9 cellular contexts compared by ENCODE assay signal in genomic region chr19:45154064-45154827, GRCh38. TPM values are rescaled to one million over a fixed set of nuclear protein-coding genes. Genes with fewer than 3 reads are reported as not detected.
DNase-seq lines count a peak whose midpoint lies in the region; ATAC-seq and TF ChIP-seq lines count a peak whose summit lies in the region.
"Had no signal": no experiment of that assay in that cellular context is flagged by ENCODE, and none has a peak within 500 bp of the region (broad histone marks: within the 10 kb centered on the region; RNA-seq: fewer than 3 reads in every experiment).

No MANE protein-coding gene starts in this region.

- H3K9me3 Mint-ChIP-seq in activated CD4-positive, alpha-beta T cell treated with anti-CD3 and anti-CD28 coated beads, Interleukin-2, amount 10 ng/mL, durations not matched to agents 24 days and 14 days, result no peaks in the 10 kb centered on the region
- H3K9me3 Mint-ChIP-seq in stimulated activated naive CD8-positive, alpha-beta T cell treated with anti-CD3 and anti-CD28 coated beads, Interleukin-15, amount 100 ng/mL, for 72 hours, result peaks cover 0 to 6% of the 10 kb centered on the region in 2 donors

- H3K36me3 ChIP-seq in WERI-Rb-1, result peaks cover 17% of the 10 kb centered on the region
- H3K36me3 ChIP-seq in left ventricle myocardium inferior, result no peaks in the 10 kb centered on the region

- TF ChIP-seq CTCF in WERI-Rb-1 (IDR thresholded peaks at IDR 0.05; ENCODE audit: low read depth, low read length), result no peak
- no peak for TF ChIP-seq CTCF in left ventricle myocardium inferior (IDR thresholded peaks at IDR 0.05; ENCODE audit: borderline replicate concordance)

- no peaks in the 10 kb centered on the region for H3K9me3 ChIP-seq in WERI-Rb-1 (ENCODE audit: severe bottlenecking)
- H3K9me3 ChIP-seq in left ventricle myocardium inferior (replicated peaks), result no peaks in the 10 kb centered on the region

- intact Hi-C loops in activated CD4-positive, alpha-beta T cell treated with anti-CD3 and anti-CD28 coated beads, Interleukin-2, amount 10 ng/mL, durations not matched to agents 24 days and 14 days (cut with micrococcal nuclease), result no loop called here
- intact Hi-C loops in left ventricle myocardium inferior (cut with micrococcal nuclease), result no loop called here

- no peaks in the 10 kb centered on the region for H3K27me3 ChIP-seq in WERI-Rb-1 (ENCODE audit: insufficient read depth, low read depth, severe bottlenecking)
- H3K27me3 ChIP-seq in left ventricle myocardium inferior (ENCODE audit: low read depth), result peaks cover 47% of the 10 kb centered on the region

- H3K36me3 Mint-ChIP-seq in activated CD4-positive, alpha-beta T cell treated with anti-CD3 and anti-CD28 coated beads, Interleukin-2, amount 10 ng/mL, durations not matched to agents 24 days and 14 days (ENCODE audit: low read depth), result peaks cover 9% of the 10 kb centered on the region

- H3K27ac ChIP-seq in WERI-Rb-1 (peak overlapping the region; percentile 72), left ventricle myocardium inferior (replicated peaks) (peak overlapping the region; percentile 61)

- no peak for DNase-seq in activated CD4-positive, alpha-beta T cell treated with anti-CD3 and anti-CD28 coated beads, Interleukin-2, amount 10 ng/mL, durations not matched to agents 24 days and 14 days
- no peak for DNase-seq in activated CD4-positive, alpha-beta T cell treated with anti-CD3 and anti-CD28 coated beads, Interleukin-2, amount 50 U/mL, for 4 hours
- DNase-seq in WERI-Rb-1, result peak; percentile 82
- no peak for DNase-seq in left ventricle myocardium inferior
- no peak for DNase-seq in stimulated activated naive CD8-positive, alpha-beta T cell treated with anti-CD3 and anti-CD28 coated beads, Interleukin-15, amount 100 ng/mL, for 72 hours
- DNase-seq in NK-92 (lab: John Stamatoyannopoulos, UW; ENCODE audit: unreplicated experiment), result no peak

- peaks cover 16% of the 10 kb centered on the region for H3K4me1 Mint-ChIP-seq in activated CD4-positive, alpha-beta T cell treated with anti-CD3 and anti-CD28 coated beads, Interleukin-2, amount 10 ng/mL, durations not matched to agents 24 days and 14 days
- peaks cover 54% of the 10 kb centered on the region for H3K4me1 Mint-ChIP-seq in stimulated activated naive CD8-positive, alpha-beta T cell treated with anti-CD3 and anti-CD28 coated beads, Interleukin-15, amount 100 ng/mL, for 72 hours

- peak overlapping the region; percentile 62 for H3K27ac Mint-ChIP-seq in activated CD4-positive, alpha-beta T cell treated with anti-CD3 and anti-CD28 coated beads, Interleukin-2, amount 10 ng/mL, durations not matched to agents 24 days and 14 days
- peak overlapping the region in 1 of 2 donors; percentile 6 for H3K27ac Mint-ChIP-seq in stimulated activated naive CD8-positive, alpha-beta T cell treated with anti-CD3 and anti-CD28 coated beads, Interleukin-15, amount 100 ng/mL, for 72 hours

- H3K4me3 ChIP-seq in WERI-Rb-1 (ENCODE audit: low read depth, low read length) (no peak overlapping the region), left ventricle myocardium inferior (peak overlapping the region; percentile 62)

- ATAC-seq in stimulated activated naive CD8-positive, alpha-beta T cell treated with anti-CD3 and anti-CD28 coated beads, Interleukin-15, amount 100 ng/mL, for 72 hours, result no peak
- no peak for ATAC-seq in GM18502 (IDR thresholded peaks at IDR 0.05; ENCODE audit: poor library complexity, unreplicated experiment)
- ATAC-seq in SK-N-SH treated with all-trans-retinoic acid at 6 μM for 48 hours, result no peak; the same call in 2 of the 3 replicates

- peak overlapping the region; percentile 50 for H3K4me3 Mint-ChIP-seq in activated CD4-positive, alpha-beta T cell treated with anti-CD3 and anti-CD28 coated beads, Interleukin-2, amount 10 ng/mL, durations not matched to agents 24 days and 14 days
- H3K4me3 Mint-ChIP-seq in stimulated activated naive CD8-positive, alpha-beta T cell treated with anti-CD3 and anti-CD28 coated beads, Interleukin-15, amount 100 ng/mL, for 72 hours, result peak overlapping the region; percentile 20 to 87

- H3K4me1 ChIP-seq in left ventricle myocardium inferior, result peaks cover 29% of the 10 kb centered on the region

- peaks cover 26% of the 10 kb centered on the region for H3K27me3 Mint-ChIP-seq in activated CD4-positive, alpha-beta T cell treated with anti-CD3 and anti-CD28 coated beads, Interleukin-2, amount 10 ng/mL, durations not matched to agents 24 days and 14 days
- H3K27me3 Mint-ChIP-seq in stimulated activated naive CD8-positive, alpha-beta T cell treated with anti-CD3 and anti-CD28 coated beads, Interleukin-15, amount 100 ng/mL, for 72 hours, result peaks cover 77% of the 10 kb centered on the region

TF ChIP-seq in SK-N-SH treated with all-trans-retinoic acid at 6 μM for 48 hours, 23 proteins besides CTCF, POLR2A, EP300 and RAD21:
- TF ChIP-seq TCF4 (CRISPR knock-in tag; IDR thresholded peaks at IDR 0.05; ENCODE audit: borderline replicate concordance) (no peak), ZNF565 (CRISPR knock-in tag; conservative IDR thresholded peaks at IDR 0.05; ENCODE audit: low read depth) (no peak), ZNF70 (CRISPR knock-in tag; IDR thresholded peaks at IDR 0.05) (no peak), CREB5 (CRISPR knock-in tag; IDR thresholded peaks at IDR 0.05; ENCODE audit: low read depth) (no peak)

RNA-seq across cellular contexts. Expression of gene NKPD1, which starts 6.5 kb away (rescaled TPM):
- 0.16 and 0.28 TPM in 2 replicates for total RNA-seq in activated CD4-positive, alpha-beta T cell treated with anti-CD3 and anti-CD28 coated beads, Interleukin-2, amount 10 ng/mL, durations not matched to agents 24 days and 14 days
- 0.05 TPM for total RNA-seq in left ventricle myocardium inferior
- total RNA-seq: skeletal muscle tissue had no signal

RNA-seq across cellular contexts. Expression of gene TRAPPC6A, which starts 23.8 kb away (rescaled TPM):
- 24.7 and 28.5 TPM in 2 replicates for total RNA-seq in activated CD4-positive, alpha-beta T cell treated with anti-CD3 and anti-CD28 coated beads, Interleukin-2, amount 10 ng/mL, durations not matched to agents 24 days and 14 days
- total RNA-seq in left ventricle myocardium inferior, result 15.8 TPM

RNA-seq across cellular contexts. Expression of gene BLOC1S3, which starts 24.3 kb away (rescaled TPM):
- 10.1 and 12.2 TPM in 2 replicates for total RNA-seq in activated CD4-positive, alpha-beta T cell treated with anti-CD3 and anti-CD28 coated beads, Interleukin-2, amount 10 ng/mL, durations not matched to agents 24 days and 14 days
- 3.5 TPM for total RNA-seq in left ventricle myocardium inferior
